8 cellular contexts compared by ENCODE assay signal in genomic region chr19:8611890-8612806, GRCh38. TPM values are rescaled to one million over a fixed set of nuclear protein-coding genes. Genes with fewer than 3 reads are reported as not detected.
A peak's percentile ranks its signal among the peaks of the same experiment; 100 is the strongest.
DNase-seq lines count a peak whose midpoint lies in the region; FAIRE-seq and TF ChIP-seq lines count a peak whose summit lies in the region.

No MANE protein-coding gene starts in this region.

- H2BK15ac ChIP-seq in mesendoderm (replicated peaks; ENCODE audit: low read depth): no peak overlapping the region

- no CpG with 5 or more reads among the region's 12 CpGs for WGBS in mesendoderm (ENCODE audit: extremely low coverage, insufficient coverage, low lambda C conversion rate)

- peaks cover 9% of the 10 kb centered on the region for H3K4me1 ChIP-seq in mesendoderm (ENCODE audit: control insufficient read depth, low read depth, low read length)

- DNase-seq in AG09309 (ENCODE audit: low read depth): peak; percentile 56
- DNase-seq in HK-2 (ENCODE audit: unreplicated experiment): peak; percentile 21
- DNase-seq in brain pericyte (ENCODE audit: low read depth, low spot score): peak; percentile 84
- DNase-seq in mesendoderm: peak; percentile 79
- DNase-seq in HTR-8/SVneo (ENCODE audit: insufficient read length, low spot score): no peak
- no peak for DNase-seq in activated effector memory CD4-positive, alpha-beta T cell treated with anti-CD3 and anti-CD28 coated beads, Interleukin-2, amount 50 U/mL, for 16 hours
- DNase-seq in putamen (ENCODE audit: low spot score): no peak
- no peak for DNase-seq in medulla oblongata (ENCODE audit: extremely low spot score)

- no peak overlapping the region for H3K4ac ChIP-seq in mesendoderm (ENCODE audit: low read depth, low read length)

- peaks cover 15% of the 10 kb centered on the region for H3K79me1 ChIP-seq in mesendoderm (ENCODE audit: low read length)

- H3K4me2 ChIP-seq in mesendoderm (ENCODE audit: low read length): no peak overlapping the region

- no peak overlapping the region for H2AK5ac ChIP-seq in mesendoderm (ENCODE audit: low read length)

- peak overlapping the region; percentile 59 for H3K27ac ChIP-seq in mesendoderm (ENCODE audit: low read depth, low read length)

- no peak overlapping the region for H3K56ac ChIP-seq in mesendoderm (ENCODE audit: low read length)

- H3K4me3 ChIP-seq in AG09309 (ENCODE audit: control insufficient read depth, low read depth, low read length) (no peak overlapping the region), mesendoderm (ENCODE audit: low read length) (no peak overlapping the region)

- H3K18ac ChIP-seq in mesendoderm (ENCODE audit: low read length): no peak overlapping the region

- TF ChIP-seq CTCF in AG09309 (IDR thresholded peaks at IDR 0.05; ENCODE audit: control insufficient read depth, insufficient read depth, low read depth, low read length, missing control alignments): no peak

- H3K36me3 ChIP-seq in mesendoderm (ENCODE audit: control insufficient read depth, insufficient read depth, low read length): no peaks in the 10 kb centered on the region

- H3K23ac ChIP-seq in mesendoderm (ENCODE audit: low read length): no peak overlapping the region

- no peak for FAIRE-seq in HTR-8/SVneo (lab: Jason Lieb, UNC)

- H3K27me3 ChIP-seq in mesendoderm (ENCODE audit: insufficient read depth, low read length, poor library complexity): no peaks in the 10 kb centered on the region

- peaks cover 17% of the 10 kb centered on the region for H3K79me2 ChIP-seq in mesendoderm (ENCODE audit: control insufficient read depth, insufficient read depth, low read length)

- H2BK120ac ChIP-seq in mesendoderm (ENCODE audit: low read depth, low read length): no peak overlapping the region

- no peak overlapping the region for H4K8ac ChIP-seq in mesendoderm (ENCODE audit: low read depth, low read length)

- H4K5ac ChIP-seq in mesendoderm (ENCODE audit: low read length): no peak overlapping the region

- no peak overlapping the region for H2BK5ac ChIP-seq in mesendoderm (ENCODE audit: low read length)

- H3K9ac ChIP-seq in mesendoderm (ENCODE audit: low read length): no peak overlapping the region

RNA-seq across cellular contexts. Expression of gene ADAMTS10, which starts 1.6 kb away (rescaled TPM):
- polyA plus RNA-seq in mesendoderm (2013, experiment 1 of 2): 7.5 TPM
- 8.5 TPM for polyA plus RNA-seq in mesendoderm (2013, experiment 2 of 2)

RNA-seq across cellular contexts. Expression of gene NFILZ, which starts 18.3 kb away (rescaled TPM):
- polyA plus RNA-seq in mesendoderm (2013, experiment 1 of 2): not detected
- not detected for polyA plus RNA-seq in mesendoderm (2013, experiment 2 of 2)

RNA-seq across cellular contexts. Expression of gene MYO1F, which starts 34.9 kb away (rescaled TPM):
- 6.0 TPM for polyA plus RNA-seq in mesendoderm (2013, experiment 1 of 2)
- polyA plus RNA-seq in mesendoderm (2013, experiment 2 of 2): 5.7 TPM

Comparison
In these comparisons a context has a peak if more than half of its experiments do, and no peak if none do; other contexts are left out.
1. DNase-seq: peak in AG09309 (single experiment), HK-2 (single experiment), brain pericyte (single experiment) and mesendoderm (single experiment); none in HTR-8/SVneo (single experiment), activated effector memory CD4-positive, alpha-beta T cell treated with anti-CD3 and anti-CD28 coated beads, Interleukin-2, amount 50 U/mL, for 16 hours (single experiment), putamen (single experiment) and medulla oblongata (single experiment).